17 cellular contexts compared by ENCODE assay signal in genomic region chr2:159000072-159000471, GRCh38. TPM values are rescaled to one million over a fixed set of nuclear protein-coding genes. Genes with fewer than 3 reads are reported as not detected.
"Had no signal": no experiment of that assay in that cellular context is flagged by ENCODE, and none has a peak within 500 bp of the region (broad histone marks: within the 10 kb centered on the region; RNA-seq: fewer than 3 reads in every experiment).

No MANE protein-coding gene starts in this region.

- H3K36me3 Mint-ChIP-seq: activated naive CD4-positive, alpha-beta T cell treated with anti-CD3 and anti-CD28 coated beads, Interleukin-2, amount 10 ng/mL, durations not matched to agents 7 days and 5 days; natural killer cell treated with Interleukin-12 subunit alpha and Interleukin-12 subunit beta and Interleukin-15 and Interleukin-18, amount 100 ng/mL, for 72 hours had no signal

- H3K27ac ChIP-seq: psoas muscle, testis had no signal

- DNase-seq: activated B cell treated with CpG ODN at 0.5 μM for 24 hours; activated CD4-positive, alpha-beta T cell treated with anti-CD3 and anti-CD28 coated beads, Interleukin-2, amount 10 ng/mL, durations not matched to agents 7 days and 5 days; activated naive CD4-positive, alpha-beta T cell treated with anti-CD3 and anti-CD28 coated beads, Interleukin-2, amount 10 ng/mL, durations not matched to agents 7 days and 5 days; activated T-cell treated with anti-CD3 and anti-CD28 coated beads for 4 hours; cerebellar nuclear complex; endodermal cell; glutamatergic neuron; mucosa of descending colon; psoas muscle; stimulated activated CD4-positive, alpha-beta T cell treated with anti-CD3 and anti-CD28 coated beads, Interleukin-4, amount 100 ng/mL, for 1 hour; stimulated activated CD8-positive, alpha-beta memory T cell treated with anti-CD3 and anti-CD28 coated beads, Interleukin-4, amount 100 ng/mL, for 48 hours; stimulated activated naive CD8-positive, alpha-beta T cell treated with anti-CD3 and anti-CD28 coated beads, Interleukin-15, Interleukin-2, amounts not matched to agents 100 U/mL and 50 U/mL, for 24 hours; T-helper 17 cell; testis had no signal

- H3K27me3 ChIP-seq: testis had no signal

- H3K9me3 Mint-ChIP-seq: activated CD4-positive, alpha-beta T cell treated with anti-CD3 and anti-CD28 coated beads, Interleukin-2, amount 10 ng/mL, durations not matched to agents 7 days and 5 days; activated naive CD4-positive, alpha-beta T cell treated with anti-CD3 and anti-CD28 coated beads, Interleukin-2, amount 10 ng/mL, durations not matched to agents 7 days and 5 days; activated T-helper 17 cell treated with anti-CD3 and anti-CD28 coated beads, Interleukin-2, amount 50 U/mL, for 72 hours; natural killer cell treated with Interleukin-12 subunit alpha and Interleukin-12 subunit beta and Interleukin-15 and Interleukin-18, amount 100 ng/mL, for 72 hours had no signal

- H3K27me3 Mint-ChIP-seq: activated CD4-positive, alpha-beta T cell treated with anti-CD3 and anti-CD28 coated beads, Interleukin-2, amount 10 ng/mL, durations not matched to agents 7 days and 5 days; activated T-helper 17 cell treated with anti-CD3 and anti-CD28 coated beads, Interleukin-2, amount 50 U/mL, for 72 hours; brain had no signal

- ATAC-seq: mucosa of descending colon; psoas muscle; stimulated activated naive CD8-positive, alpha-beta T cell treated with anti-CD3 and anti-CD28 coated beads, Interleukin-15, Interleukin-2, amounts not matched to agents 100 U/mL and 50 U/mL, for 24 hours; T-helper 17 cell had no signal

- H3K4me3 Mint-ChIP-seq: activated B cell treated with CpG ODN at 0.5 μM for 24 hours; activated CD4-positive, alpha-beta T cell treated with anti-CD3 and anti-CD28 coated beads, Interleukin-2, amount 10 ng/mL, durations not matched to agents 7 days and 5 days; activated naive CD4-positive, alpha-beta T cell treated with anti-CD3 and anti-CD28 coated beads, Interleukin-2, amount 10 ng/mL, durations not matched to agents 7 days and 5 days; activated T-helper 17 cell treated with anti-CD3 and anti-CD28 coated beads, Interleukin-2, amount 50 U/mL, for 72 hours; brain; endodermal cell; natural killer cell treated with Interleukin-12 subunit alpha and Interleukin-12 subunit beta and Interleukin-15 and Interleukin-18, amount 100 ng/mL, for 72 hours; T-helper 17 cell had no signal

- H3K27ac Mint-ChIP-seq: activated B cell treated with CpG ODN at 0.5 μM for 24 hours; activated CD4-positive, alpha-beta T cell treated with anti-CD3 and anti-CD28 coated beads, Interleukin-2, amount 10 ng/mL, durations not matched to agents 7 days and 5 days; activated naive CD4-positive, alpha-beta T cell treated with anti-CD3 and anti-CD28 coated beads, Interleukin-2, amount 10 ng/mL, durations not matched to agents 7 days and 5 days; activated T-helper 17 cell treated with anti-CD3 and anti-CD28 coated beads, Interleukin-2, amount 50 U/mL, for 72 hours; endodermal cell; natural killer cell treated with Interleukin-12 subunit alpha and Interleukin-12 subunit beta and Interleukin-15 and Interleukin-18, amount 100 ng/mL, for 72 hours; T-helper 17 cell had no signal

- H3K9me3 ChIP-seq: mucosa of descending colon, psoas muscle, testis had no signal

- H3K4me1 Mint-ChIP-seq: activated B cell treated with CpG ODN at 0.5 μM for 24 hours; activated T-helper 17 cell treated with anti-CD3 and anti-CD28 coated beads, Interleukin-2, amount 50 U/mL, for 72 hours had no signal

- H3K4me3 ChIP-seq: mucosa of descending colon, psoas muscle, testis had no signal

RNA-seq across cellular contexts. Expression of gene TANC1, which starts 31.6 kb away (rescaled TPM):
- total RNA-seq: activated B cell treated with CpG ODN at 0.5 μM for 24 hours had no signal
